In the genomic region with DNA sequence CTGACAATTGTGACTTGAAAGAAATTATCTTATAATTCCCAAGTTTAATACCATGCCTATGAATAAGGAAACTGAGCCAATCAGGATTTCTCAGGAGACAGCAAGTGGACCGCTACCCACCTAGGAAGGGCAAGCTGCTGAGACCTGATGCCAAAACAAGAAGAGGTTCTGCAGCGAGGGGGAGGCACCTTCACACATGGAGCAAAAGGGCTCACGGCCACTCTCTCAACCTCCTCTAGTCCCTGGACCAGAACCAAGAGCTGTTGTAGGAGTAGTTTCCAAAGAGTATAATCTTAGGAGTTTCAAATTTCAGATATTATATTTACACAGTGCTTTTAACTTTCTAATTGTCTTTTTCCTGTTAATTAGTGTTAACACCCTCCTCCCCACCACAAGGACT, we compare ENCODE assay signal across 28 cellular contexts.
"Had no signal": no experiment of that assay in that cellular context is flagged by ENCODE, and none has a peak within 500 bp of the region (broad histone marks: within the 10 kb centered on the region; RNA-seq: fewer than 3 reads in every experiment).

No MANE protein-coding gene starts in this region.

- DNase-seq: activated CD4-positive, alpha-beta memory T cell treated with anti-CD3 and anti-CD28 coated beads for 36 hours; activated CD4-positive, alpha-beta T cell treated with anti-CD3 and anti-CD28 coated beads for 36 hours; activated CD4-positive, alpha-beta T cell treated with anti-CD3 and anti-CD28 coated beads, Interleukin-2, amount 10 ng/mL, durations not matched to agents 24 days and 14 days; activated CD4-positive, CD25-positive, alpha-beta regulatory T cell; activated CD4-positive, CD25-positive, alpha-beta regulatory T cell treated with anti-CD3 and anti-CD28 coated beads, Interleukin-2, amount 50 U/mL, for 72 hours; activated CD8-positive, alpha-beta memory T cell treated with anti-CD3 and anti-CD28 coated beads, Interleukin-2, amount 10 ng/mL, durations not matched to agents 7 days and 5 days; activated CD8-positive, alpha-beta memory T cell treated with anti-CD3 and anti-CD28 coated beads, Interleukin-2, amount 50 U/mL, for 4 hours; activated CD8-positive, alpha-beta T cell treated with anti-CD3 and anti-CD28 coated beads, Interleukin-2, amount 10 ng/mL, durations not matched to agents 7 days and 5 days; activated effector memory CD4-positive, alpha-beta T cell treated with anti-CD3 and anti-CD28 coated beads, Interleukin-2, amount 50 U/mL, for 16 hours; activated naive CD4-positive, alpha-beta T cell treated with anti-CD3 and anti-CD28 coated beads for 36 hours; activated naive CD8-positive, alpha-beta T cell treated with anti-CD3 and anti-CD28 coated beads for 36 hours; activated naive CD8-positive, alpha-beta T cell treated with anti-CD3 and anti-CD28 coated beads, Interleukin-2, amount 50 U/mL, for 24 hours; activated T-cell treated with anti-CD3 and anti-CD28 coated beads, Interleukin-2, amount 50 U/mL, for 1 hour; activated T-cell treated with anti-CD3 and anti-CD28 coated beads, Interleukin-2, amount 50 U/mL, for 48 hours; adrenal gland; amygdala; aorta; body of pancreas; caudate nucleus; cortex of kidney; dermis blood vessel endothelial cell; effector CD4-positive, alpha-beta T cell; effector memory CD8-positive, alpha-beta T cell; erythroblast; foreskin keratinocyte; heart right ventricle; T-helper 2 cell had no signal

- ATAC-seq: activated CD4-positive, alpha-beta T cell treated with anti-CD3 and anti-CD28 coated beads for 36 hours; activated CD8-positive, alpha-beta memory T cell treated with anti-CD3 and anti-CD28 coated beads, Interleukin-2, amount 10 ng/mL, durations not matched to agents 7 days and 5 days; activated CD8-positive, alpha-beta T cell treated with anti-CD3 and anti-CD28 coated beads, Interleukin-2, amount 10 ng/mL, durations not matched to agents 7 days and 5 days; activated naive CD8-positive, alpha-beta T cell treated with anti-CD3 and anti-CD28 coated beads, Interleukin-2, amount 50 U/mL, for 24 hours; body of pancreas; effector memory CD8-positive, alpha-beta T cell; foreskin keratinocyte; gastroesophageal sphincter; heart right ventricle had no signal
